Comparison of ENCODE assay signal across 8 cellular contexts in the genomic region with DNA sequence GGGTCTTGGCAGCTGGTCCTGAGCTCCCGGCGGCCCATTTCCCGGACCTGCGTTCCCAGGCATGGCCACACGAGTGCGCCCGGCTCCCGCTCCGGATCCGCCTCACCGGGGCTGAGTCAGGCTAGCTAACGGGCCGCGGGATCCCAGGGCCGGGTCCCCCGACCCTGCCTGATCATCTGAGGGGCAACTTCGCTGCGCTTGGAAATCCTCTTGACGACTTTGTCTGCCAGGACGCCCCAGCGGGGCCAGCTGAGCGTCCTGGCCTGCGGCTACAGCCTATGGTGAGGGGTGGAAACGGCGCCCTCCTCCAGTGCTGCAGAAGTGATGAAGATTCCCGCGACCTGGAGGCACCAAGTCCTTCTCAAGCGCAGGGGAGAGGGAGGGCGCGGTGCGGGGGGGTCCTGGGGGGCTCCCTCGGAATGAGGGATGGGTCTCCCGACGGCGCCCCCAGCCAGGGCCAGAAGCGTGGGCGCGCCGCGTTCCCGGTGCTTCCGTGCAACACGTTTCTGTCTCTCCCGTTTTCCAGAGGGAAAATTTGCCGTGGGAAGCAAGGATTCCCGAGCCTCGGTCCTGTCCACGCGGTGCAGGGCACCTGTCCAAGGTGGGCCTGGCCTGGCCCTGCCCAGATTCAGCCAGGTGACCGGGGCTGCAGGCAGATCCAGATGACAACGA.
DNase-seq lines count a peak whose midpoint lies in the region; ATAC-seq and TF ChIP-seq lines count a peak whose summit lies in the region.

No MANE protein-coding gene starts in this region.

- H3K36me3 Mint-ChIP-seq in activated B cell treated with CpG ODN at 0.5 μM for 24 hours (ENCODE audit: low read depth): no peaks in the 10 kb centered on the region

- H3K27ac ChIP-seq in DOHH2 (ENCODE audit: low read depth, low read length) (no peak overlapping the region), mammary epithelial cell (ENCODE audit: insufficient read depth, low read depth, low read length) (peak overlapping the region; percentile 75)

- dilution Hi-C loops in mammary epithelial cell (cut with HindIII; ENCODE audit: low sequenced_read_pairs): no loop called here

- peak overlapping the region; percentile 57 for H3K4me3 Mint-ChIP-seq in activated B cell treated with CpG ODN at 0.5 μM for 24 hours

- peaks cover 8% of the 10 kb centered on the region for H3K4me1 Mint-ChIP-seq in activated B cell treated with CpG ODN at 0.5 μM for 24 hours

- H3K27me3 ChIP-seq in DOHH2 (ENCODE audit: control insufficient read depth, low read length) (no peaks in the 10 kb centered on the region), mammary epithelial cell (ENCODE audit: insufficient read depth, low read length) (no peaks in the 10 kb centered on the region), kidney epithelial cell (ENCODE audit: control insufficient read depth, insufficient read depth, low read length) (no peaks in the 10 kb centered on the region)

- peaks cover 33% of the 10 kb centered on the region for H3K27me3 Mint-ChIP-seq in activated B cell treated with CpG ODN at 0.5 μM for 24 hours

- DNase-seq in HuH-7 (ENCODE audit: low spot score): peak; percentile 74
- DNase-seq in activated B cell treated with CpG ODN at 0.5 μM for 24 hours: peak; percentile 46
- DNase-seq in mammary epithelial cell: peak; percentile 45
- DNase-seq in kidney epithelial cell (ENCODE audit: low read depth): no peak
- peak; percentile 59 to 64 for DNase-seq in stimulated activated CD4-positive, alpha-beta T cell treated with anti-CD3 and anti-CD28 coated beads, Interleukin-1b, Interleukin-23, amount 100 ng/mL, for 4 hours (ENCODE audit: low read depth in 2 of 2)
- DNase-seq in COLO829 (ENCODE audit: low spot score): no peak

- intact Hi-C loops in activated B cell treated with CpG ODN at 0.5 μM for 24 hours (cut with micrococcal nuclease): loop anchor here (1.0 kb wide), 1 partner anchor 1837 kb away; no protein-coding TSS in a partner anchor
- intact Hi-C loops in mammary epithelial cell (cut with micrococcal nuclease): loop anchor here (1.0 to 10.0 kb wide), 6 partner anchors 73 to 1834 kb away; no protein-coding TSS in a partner anchor

- no peaks in the 10 kb centered on the region for H3K9me2 ChIP-seq in DOHH2 (replicated peaks; ENCODE audit: control insufficient read depth, low read length)

- CTCF ChIA-PET in activated B cell treated with CpG ODN at 0.5 μM for 24 hours (lab: Charles Lee) (interaction anchor here (0.7 to 9.9 kb wide), 11 partner anchors 8 to 1837 kb away, joined by 3 to 207 read pairs (median 4); no protein-coding TSS in a partner anchor), mammary epithelial cell (lab: Charles Lee; ENCODE audit: low non-redundant PET) (interaction anchor here (0.5 to 1.5 kb wide), 11 partner anchors 10 to 1859 kb away, joined by 3 to 9 read pairs (median 3); no protein-coding TSS in a partner anchor)

- no peaks in the 10 kb centered on the region for H3F3A ChIP-seq in DOHH2 (ENCODE audit: control insufficient read depth, insufficient read depth)

- POLR2A ChIA-PET in activated B cell treated with CpG ODN at 0.5 μM for 24 hours (lab: Charles Lee): no interaction called here

- peak; percentile 82 for ATAC-seq in GM21528 (IDR thresholded peaks at IDR 0.05; ENCODE audit: low FRiP score, unreplicated experiment)
- peak; percentile 72 for ATAC-seq in activated B cell treated with CpG ODN at 0.5 μM for 24 hours (ENCODE audit: low read depth)

- H3K4me1 ChIP-seq in DOHH2 (ENCODE audit: control insufficient read depth, low read length) (peaks cover 6% of the 10 kb centered on the region), mammary epithelial cell (ENCODE audit: insufficient read depth, low read length) (peaks cover 36% of the 10 kb centered on the region)

- WGBS in mammary epithelial cell (ENCODE audit: low coverage, missing lambda C conversion rate): 3% methylated on average over 25 of the region's 51 CpGs

- H3K9ac ChIP-seq in mammary epithelial cell (ENCODE audit: insufficient read depth, low read length): peak overlapping the region; percentile 46

- peak overlapping the region; percentile 90 for H2AFZ ChIP-seq in mammary epithelial cell (ENCODE audit: low read depth, low read length)

- no peaks in the 10 kb centered on the region for H4K20me1 ChIP-seq in DOHH2 (ENCODE audit: control insufficient read depth, insufficient read depth, low read depth, low read length)
- no peaks in the 10 kb centered on the region for H4K20me1 ChIP-seq in mammary epithelial cell (ENCODE audit: insufficient read depth, low read length)

- H3K4me3 ChIP-seq in DOHH2 (ENCODE audit: low read length): peak overlapping the region; percentile 26; the same call in 1 of the 2 replicates
- peak overlapping the region; percentile 35 to 41 (median 40) for H3K4me3 ChIP-seq in mammary epithelial cell (replicated peaks in 1 of 3; ENCODE audit: insufficient read depth in 1 of 3, low read depth in 2 of 3, low read length in 3 of 3)
- peak overlapping the region; percentile 37 for H3K4me3 ChIP-seq in kidney epithelial cell (ENCODE audit: low read depth, low read length)

- H3K4me2 ChIP-seq in DOHH2 (ENCODE audit: low read length): peak overlapping the region; percentile 55
- H3K4me2 ChIP-seq in mammary epithelial cell (ENCODE audit: insufficient read depth, low read depth, low read length): peak overlapping the region; percentile 91

- H3K9me3 ChIP-seq in DOHH2 (ENCODE audit: control insufficient read depth, insufficient read depth, low read length): no peaks in the 10 kb centered on the region
- H3K9me3 ChIP-seq in mammary epithelial cell (replicated peaks; ENCODE audit: insufficient read depth, low read length): no peaks in the 10 kb centered on the region

- TF ChIP-seq CTCF in DOHH2 (IDR thresholded peaks at IDR 0.05; ENCODE audit: low read depth, low read length, poor library complexity, severe bottlenecking): peak; percentile 61
- TF ChIP-seq CTCF in activated B cell treated with CpG ODN at 0.5 μM for 24 hours (IDR thresholded peaks at IDR 0.05): no peak
- peak; percentile 58 to 89 for TF ChIP-seq CTCF in mammary epithelial cell (conservative IDR thresholded peaks at IDR 0.05 in 1 of 2, IDR thresholded peaks at IDR 0.05 in 1 of 2; ENCODE audit: extremely low read depth in 1 of 2, insufficient read depth in 1 of 2, low read depth in 1 of 2, low read length in 2 of 2)
- peak; percentile 87 for TF ChIP-seq CTCF in kidney epithelial cell (IDR thresholded peaks at IDR 0.05; ENCODE audit: insufficient read depth, low read length, poor library complexity, severe bottlenecking)

- in situ Hi-C loops in mammary epithelial cell (cut with MboI; ENCODE audit: low sequenced_read_pairs in 2 of 2): loop anchor here (5.0 kb wide), 1 partner anchor 273 kb away; no protein-coding TSS in a partner anchor

- H3K36me3 ChIP-seq in DOHH2 (ENCODE audit: control insufficient read depth, low read length) (no peaks in the 10 kb centered on the region), mammary epithelial cell (ENCODE audit: insufficient read depth, low read length) (no peaks in the 10 kb centered on the region), kidney epithelial cell (ENCODE audit: control insufficient read depth, insufficient read depth, low read length) (no peaks in the 10 kb centered on the region)

- H3K27ac Mint-ChIP-seq in activated B cell treated with CpG ODN at 0.5 μM for 24 hours: no peak overlapping the region

- H3K9me3 Mint-ChIP-seq in activated B cell treated with CpG ODN at 0.5 μM for 24 hours: no peaks in the 10 kb centered on the region

- BruUV-seq in mammary epithelial cell (replicated peaks; lab: Mats Ljungman, UMichigan): no TSS peak

- no peaks in the 10 kb centered on the region for H3K79me2 ChIP-seq in DOHH2 (ENCODE audit: control insufficient read depth, low read length)
- no peaks in the 10 kb centered on the region for H3K79me2 ChIP-seq in mammary epithelial cell (ENCODE audit: insufficient read depth, low read length)

Comparison
In these comparisons a context has a peak if more than half of its experiments do, and no peak if none do; other contexts are left out.
1. DNase-seq: peak in HuH-7 (single experiment), activated B cell treated with CpG ODN at 0.5 μM for 24 hours (single experiment), mammary epithelial cell (single experiment) and stimulated activated CD4-positive, alpha-beta T cell treated with anti-CD3 and anti-CD28 coated beads, Interleukin-1b, Interleukin-23, amount 100 ng/mL, for 4 hours (2 of 2); none in kidney epithelial cell (single experiment) and COLO829 (single experiment).
2. Peak in every context shown above with its lines, with median percentiles within 50 percentile points of each other: H3K4me3 ChIP-seq.